Comparison of ENCODE assay signal across 1 cellular context in the genomic region with DNA sequence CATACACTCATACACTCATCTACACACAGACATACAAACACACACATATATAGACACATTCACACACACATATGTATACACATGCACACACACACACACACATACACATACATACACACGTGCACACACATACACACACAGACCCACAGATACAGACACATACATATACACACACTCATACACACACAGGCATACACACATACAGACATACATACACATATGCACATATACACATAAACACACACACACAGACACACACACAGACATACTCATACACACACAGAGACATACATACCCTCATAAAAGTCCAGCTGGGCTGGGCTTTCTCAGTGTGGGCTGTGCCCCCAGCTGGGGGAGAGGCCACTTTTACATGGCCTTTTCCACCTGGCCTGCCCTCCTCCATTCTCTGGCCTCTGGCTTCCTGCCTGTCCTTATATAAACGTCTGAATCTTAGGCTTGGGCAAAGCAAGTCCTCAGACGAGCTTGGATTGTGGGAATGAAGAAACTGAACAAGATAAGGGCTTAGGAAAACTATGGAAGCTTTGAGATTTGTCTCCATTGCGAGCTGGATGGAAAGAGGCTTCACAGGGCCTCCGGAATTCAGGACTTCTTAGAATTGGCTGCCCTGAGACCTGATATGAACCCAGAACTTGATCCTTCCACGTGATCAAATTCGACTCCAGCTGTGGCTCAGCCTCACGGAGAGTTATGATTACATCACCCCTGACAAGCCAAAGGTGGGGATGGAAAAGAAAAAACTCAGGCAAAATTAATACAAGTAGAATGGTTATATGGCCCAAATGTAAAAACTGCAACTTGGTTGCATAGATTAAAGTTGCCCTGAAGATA.
TF ChIP-seq lines count a peak whose summit lies in the region.

No MANE protein-coding gene starts in this region.

TF ChIP-seq in HepG2, 621 proteins besides CTCF, POLR2A, EP300 and RAD21 (continued from another document and continues in another):
- TF ChIP-seq, protein P1, sequence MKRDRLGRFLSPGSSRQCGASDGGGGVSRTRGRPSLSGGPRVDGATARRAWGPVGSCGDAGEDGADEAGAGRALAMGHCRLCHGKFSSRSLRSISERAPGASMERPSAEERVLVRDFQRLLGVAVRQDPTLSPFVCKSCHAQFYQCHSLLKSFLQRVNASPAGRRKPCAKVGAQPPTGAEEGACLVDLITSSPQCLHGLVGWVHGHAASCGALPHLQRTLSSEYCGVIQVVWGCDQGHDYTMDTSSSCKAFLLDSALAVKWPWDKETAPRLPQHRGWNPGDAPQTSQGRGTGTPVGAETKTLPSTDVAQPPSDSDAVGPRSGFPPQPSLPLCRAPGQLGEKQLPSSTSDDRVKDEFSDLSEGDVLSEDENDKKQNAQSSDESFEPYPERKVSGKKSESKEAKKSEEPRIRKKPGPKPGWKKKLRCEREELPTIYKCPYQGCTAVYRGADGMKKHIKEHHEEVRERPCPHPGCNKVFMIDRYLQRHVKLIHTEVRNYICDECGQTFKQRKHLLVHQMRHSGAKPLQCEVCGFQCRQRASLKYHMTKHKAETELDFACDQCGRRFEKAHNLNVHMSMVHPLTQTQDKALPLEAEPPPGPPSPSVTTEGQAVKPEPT (CRISPR knock-in tag; IDR thresholded peaks at IDR 0.05; ENCODE audit: low read depth) = 0 out of 2 replicates have a peak, but pooled peaks have one; percentile 37
- TF ChIP-seq, protein P2, sequence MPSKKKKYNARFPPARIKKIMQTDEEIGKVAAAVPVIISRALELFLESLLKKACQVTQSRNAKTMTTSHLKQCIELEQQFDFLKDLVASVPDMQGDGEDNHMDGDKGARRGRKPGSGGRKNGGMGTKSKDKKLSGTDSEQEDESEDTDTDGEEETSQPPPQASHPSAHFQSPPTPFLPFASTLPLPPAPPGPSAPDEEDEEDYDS (CRISPR knock-in tag; IDR thresholded peaks at IDR 0.05) = peak; percentile 55
- no peak for TF ChIP-seq ADNP (CRISPR knock-in tag; IDR thresholded peaks at IDR 0.05)
- TF ChIP-seq ZNF367 (CRISPR knock-in tag; IDR thresholded peaks at IDR 0.05; ENCODE audit: borderline replicate concordance) = no peak
- TF ChIP-seq, protein P3, sequence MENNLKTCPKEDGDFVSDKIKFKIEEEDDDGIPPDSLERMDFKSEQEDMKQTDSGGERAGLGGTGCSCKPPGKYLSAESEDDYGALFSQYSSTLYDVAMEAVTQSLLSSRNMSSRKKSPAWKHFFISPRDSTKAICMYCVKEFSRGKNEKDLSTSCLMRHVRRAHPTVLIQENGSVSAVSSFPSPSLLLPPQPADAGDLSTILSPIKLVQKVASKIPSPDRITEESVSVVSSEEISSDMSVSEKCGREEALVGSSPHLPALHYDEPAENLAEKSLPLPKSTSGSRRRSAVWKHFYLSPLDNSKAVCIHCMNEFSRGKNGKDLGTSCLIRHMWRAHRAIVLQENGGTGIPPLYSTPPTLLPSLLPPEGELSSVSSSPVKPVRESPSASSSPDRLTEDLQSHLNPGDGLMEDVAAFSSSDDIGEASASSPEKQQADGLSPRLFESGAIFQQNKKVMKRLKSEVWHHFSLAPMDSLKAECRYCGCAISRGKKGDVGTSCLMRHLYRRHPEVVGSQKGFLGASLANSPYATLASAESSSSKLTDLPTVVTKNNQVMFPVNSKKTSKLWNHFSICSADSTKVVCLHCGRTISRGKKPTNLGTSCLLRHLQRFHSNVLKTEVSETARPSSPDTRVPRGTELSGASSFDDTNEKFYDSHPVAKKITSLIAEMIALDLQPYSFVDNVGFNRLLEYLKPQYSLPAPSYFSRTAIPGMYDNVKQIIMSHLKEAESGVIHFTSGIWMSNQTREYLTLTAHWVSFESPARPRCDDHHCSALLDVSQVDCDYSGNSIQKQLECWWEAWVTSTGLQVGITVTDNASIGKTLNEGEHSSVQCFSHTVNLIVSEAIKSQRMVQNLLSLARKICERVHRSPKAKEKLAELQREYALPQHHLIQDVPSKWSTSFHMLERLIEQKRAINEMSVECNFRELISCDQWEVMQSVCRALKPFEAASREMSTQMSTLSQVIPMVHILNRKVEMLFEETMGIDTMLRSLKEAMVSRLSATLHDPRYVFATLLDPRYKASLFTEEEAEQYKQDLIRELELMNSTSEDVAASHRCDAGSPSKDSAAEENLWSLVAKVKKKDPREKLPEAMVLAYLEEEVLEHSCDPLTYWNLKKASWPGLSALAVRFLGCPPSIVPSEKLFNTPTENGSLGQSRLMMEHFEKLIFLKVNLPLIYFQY (CRISPR knock-in tag; IDR thresholded peaks at IDR 0.05; ENCODE audit: borderline replicate concordance) = 0 out of 2 replicates have a peak, but pooled peaks have one; percentile 25
- TF ChIP-seq, protein P4, sequence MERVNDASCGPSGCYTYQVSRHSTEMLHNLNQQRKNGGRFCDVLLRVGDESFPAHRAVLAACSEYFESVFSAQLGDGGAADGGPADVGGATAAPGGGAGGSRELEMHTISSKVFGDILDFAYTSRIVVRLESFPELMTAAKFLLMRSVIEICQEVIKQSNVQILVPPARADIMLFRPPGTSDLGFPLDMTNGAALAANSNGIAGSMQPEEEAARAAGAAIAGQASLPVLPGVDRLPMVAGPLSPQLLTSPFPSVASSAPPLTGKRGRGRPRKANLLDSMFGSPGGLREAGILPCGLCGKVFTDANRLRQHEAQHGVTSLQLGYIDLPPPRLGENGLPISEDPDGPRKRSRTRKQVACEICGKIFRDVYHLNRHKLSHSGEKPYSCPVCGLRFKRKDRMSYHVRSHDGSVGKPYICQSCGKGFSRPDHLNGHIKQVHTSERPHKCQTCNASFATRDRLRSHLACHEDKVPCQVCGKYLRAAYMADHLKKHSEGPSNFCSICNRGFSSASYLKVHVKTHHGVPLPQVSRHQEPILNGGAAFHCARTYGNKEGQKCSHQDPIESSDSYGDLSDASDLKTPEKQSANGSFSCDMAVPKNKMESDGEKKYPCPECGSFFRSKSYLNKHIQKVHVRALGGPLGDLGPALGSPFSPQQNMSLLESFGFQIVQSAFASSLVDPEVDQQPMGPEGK (CRISPR knock-in tag; IDR thresholded peaks at IDR 0.05) = peak; percentile 77
- TF ChIP-seq SNAPC2 (CRISPR knock-in tag; IDR thresholded peaks at IDR 0.05) = no peak
- no peak for TF ChIP-seq HNRNPL (IDR thresholded peaks at IDR 0.05; ENCODE audit: low read depth, low read length)
- TF ChIP-seq NFRKB (IDR thresholded peaks at IDR 0.05) = peak; percentile 69
- TF ChIP-seq ZNF776 (CRISPR knock-in tag; IDR thresholded peaks at IDR 0.05) = no peak
- TF ChIP-seq LCORL (IDR thresholded peaks at IDR 0.05) = peak; percentile 57; the same call in 1 of the 2 replicates
- TF ChIP-seq LCORL (CRISPR knock-in tag; IDR thresholded peaks at IDR 0.05) = no peak
- TF ChIP-seq TRIM24 (CRISPR knock-in tag; IDR thresholded peaks at IDR 0.05) = no peak
- 0 out of 2 replicates have a peak, but pooled peaks have one; percentile 17 for TF ChIP-seq NR2C2 (CRISPR knock-in tag; IDR thresholded peaks at IDR 0.05; ENCODE audit: borderline replicate concordance)
- TF ChIP-seq, protein P5, sequence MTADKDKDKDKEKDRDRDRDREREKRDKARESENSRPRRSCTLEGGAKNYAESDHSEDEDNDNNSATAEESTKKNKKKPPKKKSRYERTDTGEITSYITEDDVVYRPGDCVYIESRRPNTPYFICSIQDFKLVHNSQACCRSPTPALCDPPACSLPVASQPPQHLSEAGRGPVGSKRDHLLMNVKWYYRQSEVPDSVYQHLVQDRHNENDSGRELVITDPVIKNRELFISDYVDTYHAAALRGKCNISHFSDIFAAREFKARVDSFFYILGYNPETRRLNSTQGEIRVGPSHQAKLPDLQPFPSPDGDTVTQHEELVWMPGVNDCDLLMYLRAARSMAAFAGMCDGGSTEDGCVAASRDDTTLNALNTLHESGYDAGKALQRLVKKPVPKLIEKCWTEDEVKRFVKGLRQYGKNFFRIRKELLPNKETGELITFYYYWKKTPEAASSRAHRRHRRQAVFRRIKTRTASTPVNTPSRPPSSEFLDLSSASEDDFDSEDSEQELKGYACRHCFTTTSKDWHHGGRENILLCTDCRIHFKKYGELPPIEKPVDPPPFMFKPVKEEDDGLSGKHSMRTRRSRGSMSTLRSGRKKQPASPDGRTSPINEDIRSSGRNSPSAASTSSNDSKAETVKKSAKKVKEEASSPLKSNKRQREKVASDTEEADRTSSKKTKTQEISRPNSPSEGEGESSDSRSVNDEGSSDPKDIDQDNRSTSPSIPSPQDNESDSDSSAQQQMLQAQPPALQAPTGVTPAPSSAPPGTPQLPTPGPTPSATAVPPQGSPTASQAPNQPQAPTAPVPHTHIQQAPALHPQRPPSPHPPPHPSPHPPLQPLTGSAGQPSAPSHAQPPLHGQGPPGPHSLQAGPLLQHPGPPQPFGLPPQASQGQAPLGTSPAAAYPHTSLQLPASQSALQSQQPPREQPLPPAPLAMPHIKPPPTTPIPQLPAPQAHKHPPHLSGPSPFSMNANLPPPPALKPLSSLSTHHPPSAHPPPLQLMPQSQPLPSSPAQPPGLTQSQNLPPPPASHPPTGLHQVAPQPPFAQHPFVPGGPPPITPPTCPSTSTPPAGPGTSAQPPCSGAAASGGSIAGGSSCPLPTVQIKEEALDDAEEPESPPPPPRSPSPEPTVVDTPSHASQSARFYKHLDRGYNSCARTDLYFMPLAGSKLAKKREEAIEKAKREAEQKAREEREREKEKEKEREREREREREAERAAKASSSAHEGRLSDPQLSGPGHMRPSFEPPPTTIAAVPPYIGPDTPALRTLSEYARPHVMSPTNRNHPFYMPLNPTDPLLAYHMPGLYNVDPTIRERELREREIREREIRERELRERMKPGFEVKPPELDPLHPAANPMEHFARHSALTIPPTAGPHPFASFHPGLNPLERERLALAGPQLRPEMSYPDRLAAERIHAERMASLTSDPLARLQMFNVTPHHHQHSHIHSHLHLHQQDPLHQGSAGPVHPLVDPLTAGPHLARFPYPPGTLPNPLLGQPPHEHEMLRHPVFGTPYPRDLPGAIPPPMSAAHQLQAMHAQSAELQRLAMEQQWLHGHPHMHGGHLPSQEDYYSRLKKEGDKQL (CRISPR knock-in tag; IDR thresholded peaks at IDR 0.05; ENCODE audit: low read depth) = no peak
- TF ChIP-seq ZNF724P (CRISPR knock-in tag; IDR thresholded peaks at IDR 0.05; ENCODE audit: borderline replicate concordance) = 0 out of 2 replicates have a peak, but pooled peaks have one; percentile 44
- TF ChIP-seq HNRNPH1 (optimal IDR thresholded peaks at IDR 0.05; ENCODE audit: low read depth, low read length) = no peak
- TF ChIP-seq ZNF564 (CRISPR knock-in tag; IDR thresholded peaks at IDR 0.05) = peak; percentile 64; the same call in 1 of the 2 replicates
- TF ChIP-seq ELF3 (CRISPR knock-in tag; IDR thresholded peaks at IDR 0.05) = peak; percentile 8; the same call in 1 of the 2 replicates
- 0 out of 2 replicates have a peak, but pooled peaks have one; percentile 32 for TF ChIP-seq MED1 (CRISPR knock-in tag; IDR thresholded peaks at IDR 0.05)
- no peak; the same call in 1 of the 2 replicates for TF ChIP-seq ZSCAN29 (CRISPR knock-in tag; conservative IDR thresholded peaks at IDR 0.05)
- TF ChIP-seq MED13 (CRISPR knock-in tag; IDR thresholded peaks at IDR 0.05) = no peak; the same call in 1 of the 2 replicates
- TF ChIP-seq NFIC (IDR thresholded peaks at IDR 0.05; ENCODE audit: low read length) = peak; percentile 46; the same call in 1 of the 2 replicates
- no peak for TF ChIP-seq MZF1 (CRISPR knock-in tag; IDR thresholded peaks at IDR 0.05; ENCODE audit: borderline replicate concordance)
- TF ChIP-seq SAFB2 (CRISPR knock-in tag; IDR thresholded peaks at IDR 0.05; ENCODE audit: borderline replicate concordance, low read depth) = 0 out of 2 replicates have a peak, but pooled peaks have one; percentile 69
- TF ChIP-seq, protein P6, sequence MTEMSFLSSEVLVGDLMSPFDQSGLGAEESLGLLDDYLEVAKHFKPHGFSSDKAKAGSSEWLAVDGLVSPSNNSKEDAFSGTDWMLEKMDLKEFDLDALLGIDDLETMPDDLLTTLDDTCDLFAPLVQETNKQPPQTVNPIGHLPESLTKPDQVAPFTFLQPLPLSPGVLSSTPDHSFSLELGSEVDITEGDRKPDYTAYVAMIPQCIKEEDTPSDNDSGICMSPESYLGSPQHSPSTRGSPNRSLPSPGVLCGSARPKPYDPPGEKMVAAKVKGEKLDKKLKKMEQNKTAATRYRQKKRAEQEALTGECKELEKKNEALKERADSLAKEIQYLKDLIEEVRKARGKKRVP (CRISPR knock-in tag; IDR thresholded peaks at IDR 0.05) = peak in 1 of 2 experiments; percentile 91; a peak in 2 of 4 replicates
- TF ChIP-seq BRCA1 (CRISPR knock-in tag; IDR thresholded peaks at IDR 0.05) = no peak
- peak; percentile 59 for TF ChIP-seq HDAC2 (CRISPR knock-in tag; IDR thresholded peaks at IDR 0.05)
- peak; percentile 58; the same call in 1 of the 2 replicates for TF ChIP-seq ZNF430 (CRISPR knock-in tag; IDR thresholded peaks at IDR 0.05)
- TF ChIP-seq ZBTB7A (CRISPR knock-in tag; IDR thresholded peaks at IDR 0.05) = 0 out of 2 replicates have a peak, but pooled peaks have one; percentile 30
- peak; percentile 53 for TF ChIP-seq FOSL2 (CRISPR knock-in tag; IDR thresholded peaks at IDR 0.05)
- TF ChIP-seq NFIB (CRISPR knock-in tag; IDR thresholded peaks at IDR 0.05; ENCODE audit: borderline replicate concordance) = no peak
- TF ChIP-seq YEATS2 (CRISPR knock-in tag; IDR thresholded peaks at IDR 0.05; ENCODE audit: borderline replicate concordance) = 0 out of 2 replicates have a peak, but pooled peaks have one; percentile 12
- TF ChIP-seq ZNF790 (CRISPR knock-in tag; IDR thresholded peaks at IDR 0.05; ENCODE audit: borderline replicate concordance) = no peak
- TF ChIP-seq SMAD1 (CRISPR knock-in tag; IDR thresholded peaks at IDR 0.05; ENCODE audit: borderline replicate concordance, low read depth) = 0 out of 2 replicates have a peak, but pooled peaks have one; percentile 33
- TF ChIP-seq PITX1 (CRISPR knock-in tag; IDR thresholded peaks at IDR 0.05) = peak; percentile 55
- TF ChIP-seq EZH2 (conservative IDR thresholded peaks at IDR 0.05; ENCODE audit: low read depth, low read length) = no peak
- no peak for TF ChIP-seq ZNF431 (CRISPR knock-in tag; IDR thresholded peaks at IDR 0.05; ENCODE audit: borderline replicate concordance, low read depth)
- TF ChIP-seq ETV5 (CRISPR knock-in tag; IDR thresholded peaks at IDR 0.05; ENCODE audit: borderline replicate concordance) = peak; percentile 61; the same call in 1 of the 2 replicates
- no peak for TF ChIP-seq CHCHD3 (CRISPR knock-in tag; IDR thresholded peaks at IDR 0.05)
- TF ChIP-seq, protein P7, sequence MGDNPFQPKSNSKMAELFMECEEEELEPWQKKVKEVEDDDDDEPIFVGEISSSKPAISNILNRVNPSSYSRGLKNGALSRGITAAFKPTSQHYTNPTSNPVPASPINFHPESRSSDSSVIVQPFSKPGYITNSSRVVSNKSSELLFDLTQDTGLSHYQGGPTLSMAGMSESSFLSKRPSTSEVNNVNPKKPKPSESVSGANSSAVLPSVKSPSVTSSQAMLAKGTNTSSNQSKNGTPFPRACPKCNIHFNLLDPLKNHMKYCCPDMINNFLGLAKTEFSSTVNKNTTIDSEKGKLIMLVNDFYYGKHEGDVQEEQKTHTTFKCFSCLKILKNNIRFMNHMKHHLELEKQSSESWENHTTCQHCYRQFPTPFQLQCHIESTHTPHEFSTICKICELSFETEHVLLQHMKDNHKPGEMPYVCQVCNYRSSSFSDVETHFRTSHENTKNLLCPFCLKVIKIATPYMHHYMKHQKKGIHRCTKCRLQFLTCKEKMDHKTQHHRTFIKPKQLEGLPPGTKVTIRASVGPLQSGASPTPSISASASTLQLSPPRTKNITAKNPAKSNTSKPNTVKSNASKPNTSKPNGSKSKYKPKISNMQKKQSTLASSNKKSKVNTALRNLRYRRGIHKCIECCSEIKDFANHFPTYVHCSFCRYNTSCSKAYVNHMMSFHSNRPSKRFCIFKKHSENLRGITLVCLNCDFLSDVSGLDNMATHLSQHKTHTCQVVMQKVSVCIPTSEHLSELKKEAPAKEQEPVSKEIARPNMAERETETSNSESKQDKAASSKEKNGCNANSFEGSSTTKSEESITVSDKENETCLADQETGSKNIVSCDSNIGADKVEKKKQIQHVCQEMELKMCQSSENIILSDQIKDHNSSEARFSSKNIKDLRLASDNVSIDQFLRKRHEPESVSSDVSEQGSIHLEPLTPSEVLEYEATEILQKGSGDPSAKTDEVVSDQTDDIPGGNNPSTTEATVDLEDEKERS (CRISPR knock-in tag; IDR thresholded peaks at IDR 0.05) = no peak; the same call in 1 of the 2 replicates
- no peak for TF ChIP-seq ZNF670 (CRISPR knock-in tag; IDR thresholded peaks at IDR 0.05; ENCODE audit: borderline replicate concordance)
